In the genomic region with DNA sequence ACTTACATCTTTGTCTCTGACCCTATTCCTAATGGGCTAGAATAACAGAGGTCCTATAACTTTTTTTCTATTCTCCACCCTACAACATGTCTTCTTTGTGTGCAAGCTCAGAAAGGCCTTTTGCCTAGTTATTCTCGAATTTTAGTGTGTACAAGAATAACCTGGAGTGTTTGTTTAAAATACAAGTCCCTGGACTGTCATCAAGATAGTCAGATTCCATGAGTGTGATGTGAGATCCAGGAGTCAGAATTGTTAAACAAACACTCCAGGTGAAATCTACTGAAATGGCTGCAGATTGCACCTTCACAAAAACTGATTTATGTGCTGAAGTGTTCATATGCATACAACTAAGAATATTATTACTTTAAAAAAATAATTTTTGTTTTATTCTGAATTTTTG, we compare ENCODE assay signal across 32 cellular contexts.
"Had no signal": no experiment of that assay in that cellular context is flagged by ENCODE, and none has a peak within 500 bp of the region (broad histone marks: within the 10 kb centered on the region; RNA-seq: fewer than 3 reads in every experiment).

No MANE protein-coding gene starts in this region.

- H3K27me3 Mint-ChIP-seq: activated CD4-positive, alpha-beta memory T cell treated with anti-CD3 and anti-CD28 coated beads, Interleukin-2, amount 10 ng/mL, durations not matched to agents 7 days and 5 days; activated CD4-positive, alpha-beta T cell treated with anti-CD3 and anti-CD28 coated beads, Interleukin-2, amount 10 ng/mL, durations not matched to agents 7 days and 5 days; activated naive CD8-positive, alpha-beta T cell; activated T-cell treated with anti-CD3 and anti-CD28 coated beads, Interleukin-2, amount 50 U/mL, for 24 hours; central memory CD8-positive, alpha-beta T cell; T-helper 17 cell had no signal

- H3K36me3 ChIP-seq: brain microvascular endothelial cell, esophagus squamous epithelium, gastroesophageal sphincter, heart right ventricle had no signal

- H3K27ac Mint-ChIP-seq: activated CD4-positive, alpha-beta memory T cell treated with anti-CD3 and anti-CD28 coated beads, Interleukin-2, amount 10 ng/mL, durations not matched to agents 7 days and 5 days; activated CD4-positive, alpha-beta T cell treated with anti-CD3 and anti-CD28 coated beads, Interleukin-2, amount 10 ng/mL, durations not matched to agents 7 days and 5 days; activated naive CD8-positive, alpha-beta T cell; activated T-cell treated with anti-CD3 and anti-CD28 coated beads, Interleukin-2, amount 50 U/mL, for 24 hours; activated T-cell treated with anti-CD3 and anti-CD28 coated beads, Interleukin-2, amount 50 U/mL, for 72 hours; T-helper 17 cell; T-helper 2 cell treated with Interferon-gamma antibody and Interleukin-4, amounts not matched to agents 5 μg/mL and 100 μg/mL, for 36 hours had no signal

- H3K4me2 ChIP-seq: hepatocyte had no signal

- DNase-seq: activated CD4-positive, alpha-beta memory T cell treated with anti-CD3 and anti-CD28 coated beads, Interleukin-2, amount 10 ng/mL, durations not matched to agents 7 days and 5 days; activated CD4-positive, alpha-beta T cell treated with anti-CD3 and anti-CD28 coated beads for 1 hour; activated CD4-positive, alpha-beta T cell treated with anti-CD3 and anti-CD28 coated beads for 4 hours; activated CD4-positive, alpha-beta T cell treated with anti-CD3 and anti-CD28 coated beads, Interleukin-2, amount 10 ng/mL, durations not matched to agents 7 days and 5 days; activated CD4-positive, alpha-beta T cell treated with anti-CD3 and anti-CD28 coated beads, Interleukin-2, amount 50 U/mL, for 4 hours; activated CD8-positive, alpha-beta memory T cell treated with anti-CD3 and anti-CD28 coated beads, Interleukin-2, amount 50 U/mL, for 48 hours; activated gamma-delta T cell; activated naive CD4-positive, alpha-beta T cell; activated naive CD4-positive, alpha-beta T cell treated with anti-CD3 and anti-CD28 coated beads, Interleukin-2, amount 50 U/mL, for 16 hours; activated T-cell treated with anti-CD3 and anti-CD28 coated beads for 4 hours; activated T-cell treated with anti-CD3 and anti-CD28 coated beads, Interleukin-2, amount 50 U/mL, for 24 hours; activated T-cell treated with anti-CD3 and anti-CD28 coated beads, Interleukin-2, amount 50 U/mL, for 72 hours; amniotic stem cell; anterior cingulate cortex; brain microvascular endothelial cell; cortex of kidney; dermis blood vessel endothelial cell; effector CD4-positive, alpha-beta T cell; esophagus squamous epithelium; foreskin melanocyte; heart right ventricle; T-helper 17 cell; T1000 had no signal

- H3K4me1 Mint-ChIP-seq: activated CD4-positive, alpha-beta memory T cell treated with anti-CD3 and anti-CD28 coated beads, Interleukin-2, amount 10 ng/mL, durations not matched to agents 7 days and 5 days; activated CD4-positive, alpha-beta T cell treated with anti-CD3 and anti-CD28 coated beads, Interleukin-2, amount 10 ng/mL, durations not matched to agents 7 days and 5 days; central memory CD8-positive, alpha-beta T cell; T-helper 17 cell had no signal

- H3K27ac ChIP-seq: brain microvascular endothelial cell, epithelial cell of prostate, esophagus squamous epithelium, heart right ventricle, hepatocyte had no signal

- ATAC-seq: activated T-cell treated with anti-CD3 and anti-CD28 coated beads, Interleukin-2, amount 50 U/mL, for 72 hours; gastroesophageal sphincter; heart right ventricle; T-helper 17 cell had no signal

- H3K27me3 ChIP-seq: brain microvascular endothelial cell, esophagus squamous epithelium, gastroesophageal sphincter, heart right ventricle, hepatocyte had no signal

- H3K36me3 Mint-ChIP-seq: activated naive CD8-positive, alpha-beta T cell had no signal

- H3K4me3 ChIP-seq: esophagus squamous epithelium, gastroesophageal sphincter, heart right ventricle, hepatocyte had no signal

- H3K4me1 ChIP-seq: heart right ventricle had no signal

- H3K4me3 Mint-ChIP-seq: activated CD4-positive, alpha-beta memory T cell treated with anti-CD3 and anti-CD28 coated beads, Interleukin-2, amount 10 ng/mL, durations not matched to agents 7 days and 5 days; activated CD4-positive, alpha-beta T cell treated with anti-CD3 and anti-CD28 coated beads, Interleukin-2, amount 10 ng/mL, durations not matched to agents 7 days and 5 days; activated naive CD8-positive, alpha-beta T cell; activated T-cell treated with anti-CD3 and anti-CD28 coated beads, Interleukin-2, amount 50 U/mL, for 24 hours; activated T-cell treated with anti-CD3 and anti-CD28 coated beads, Interleukin-2, amount 50 U/mL, for 72 hours; central memory CD8-positive, alpha-beta T cell; T-helper 17 cell; T-helper 2 cell treated with Interferon-gamma antibody and Interleukin-4, amounts not matched to agents 5 μg/mL and 100 μg/mL, for 36 hours had no signal

- H2AFZ ChIP-seq: hepatocyte had no signal

- H3K9me3 ChIP-seq: esophagus squamous epithelium, gastroesophageal sphincter had no signal

- FAIRE-seq: astrocyte, bronchial epithelial cell, endothelial cell of umbilical vein had no signal

- H3K9me3 Mint-ChIP-seq: activated CD4-positive, alpha-beta memory T cell treated with anti-CD3 and anti-CD28 coated beads, Interleukin-2, amount 10 ng/mL, durations not matched to agents 7 days and 5 days; activated CD4-positive, alpha-beta T cell treated with anti-CD3 and anti-CD28 coated beads, Interleukin-2, amount 10 ng/mL, durations not matched to agents 7 days and 5 days; central memory CD8-positive, alpha-beta T cell had no signal
